ENCODE assay signal across 28 cellular contexts in genomic region chr5:86824642-86825041, GRCh38.
"Had no signal": no experiment of that assay in that cellular context is flagged by ENCODE, and none has a peak within 500 bp of the region (broad histone marks: within the 10 kb centered on the region; RNA-seq: fewer than 3 reads in every experiment).

No MANE protein-coding gene starts in this region.

- H3K27ac Mint-ChIP-seq: activated CD4-positive, alpha-beta T cell treated with anti-CD3 and anti-CD28 coated beads for 36 hours; activated CD4-positive, alpha-beta T cell treated with anti-CD3 and anti-CD28 coated beads, Interleukin-2, amount 10 ng/mL, durations not matched to agents 7 days and 5 days; activated CD8-positive, alpha-beta T cell treated with anti-CD3 and anti-CD28 coated beads, Interleukin-2, amount 10 ng/mL, durations not matched to agents 7 days and 5 days; activated naive CD4-positive, alpha-beta T cell treated with anti-CD3 and anti-CD28 coated beads for 36 hours; activated naive CD4-positive, alpha-beta T cell treated with anti-CD3 and anti-CD28 coated beads, Interleukin-2, amount 50 U/mL, for 72 hours; activated T-cell treated with anti-CD3 and anti-CD28 coated beads, Interleukin-2, amount 50 U/mL, for 24 hours; activated T-helper 2 cell treated with anti-CD3 and anti-CD28 coated beads, Interferon-gamma antibody, Interleukin-2, Interleukin-4, amounts not matched to agents 10 μg/mL and 5 μg/mL and 100 μg/mL, durations not matched to agents 14 hours and 24 hours and 36 hours; T-helper 1 cell treated with Interleukin-12 subunit alpha and Interleukin-12 subunit beta and Interleukin-4 antibody, amounts not matched to agents 30 μg/mL and 1 μg/mL, for 36 hours; T-helper 2 cell treated with Interferon-gamma antibody and Interleukin-4, amounts not matched to agents 5 μg/mL and 100 μg/mL, for 36 hours; WTC11 had no signal

- H3K4me3 Mint-ChIP-seq: activated CD4-positive, alpha-beta T cell treated with anti-CD3 and anti-CD28 coated beads for 36 hours; activated CD4-positive, alpha-beta T cell treated with anti-CD3 and anti-CD28 coated beads, Interleukin-2, amount 10 ng/mL, durations not matched to agents 7 days and 5 days; activated CD8-positive, alpha-beta T cell treated with anti-CD3 and anti-CD28 coated beads, Interleukin-2, amount 10 ng/mL, durations not matched to agents 7 days and 5 days; activated naive CD4-positive, alpha-beta T cell treated with anti-CD3 and anti-CD28 coated beads for 36 hours; activated T-cell treated with anti-CD3 and anti-CD28 coated beads, Interleukin-2, amount 50 U/mL, for 24 hours; brain; T-helper 1 cell treated with Interleukin-12 subunit alpha and Interleukin-12 subunit beta and Interleukin-4 antibody, amounts not matched to agents 30 μg/mL and 1 μg/mL, for 36 hours; T-helper 2 cell treated with Interferon-gamma antibody and Interleukin-4, amounts not matched to agents 5 μg/mL and 100 μg/mL, for 36 hours; WTC11 had no signal

- H3K9me3 ChIP-seq: adrenal gland, SK-N-SH had no signal

- H3K4me3 ChIP-seq: adrenal gland, PC-9 had no signal

- H3K27me3 Mint-ChIP-seq: activated CD4-positive, alpha-beta T cell treated with anti-CD3 and anti-CD28 coated beads for 36 hours; activated CD4-positive, alpha-beta T cell treated with anti-CD3 and anti-CD28 coated beads, Interleukin-2, amount 10 ng/mL, durations not matched to agents 7 days and 5 days; brain had no signal

- H3K36me3 ChIP-seq: adrenal gland had no signal

- H3K4me1 Mint-ChIP-seq: activated CD4-positive, alpha-beta T cell treated with anti-CD3 and anti-CD28 coated beads for 36 hours; activated CD4-positive, alpha-beta T cell treated with anti-CD3 and anti-CD28 coated beads, Interleukin-2, amount 10 ng/mL, durations not matched to agents 7 days and 5 days; WTC11 had no signal

- H3K9me3 Mint-ChIP-seq: activated CD4-positive, alpha-beta T cell treated with anti-CD3 and anti-CD28 coated beads, Interleukin-2, amount 10 ng/mL, durations not matched to agents 7 days and 5 days; activated naive CD4-positive, alpha-beta T cell treated with anti-CD3 and anti-CD28 coated beads for 36 hours; activated naive CD4-positive, alpha-beta T cell treated with anti-CD3 and anti-CD28 coated beads, Interleukin-2, amount 50 U/mL, for 72 hours; activated T-cell treated with anti-CD3 and anti-CD28 coated beads, Interleukin-2, amount 50 U/mL, for 24 hours; activated T-helper 2 cell treated with anti-CD3 and anti-CD28 coated beads, Interferon-gamma antibody, Interleukin-2, Interleukin-4, amounts not matched to agents 10 μg/mL and 5 μg/mL and 100 μg/mL, durations not matched to agents 14 hours and 24 hours and 36 hours; T-helper 1 cell treated with Interleukin-12 subunit alpha and Interleukin-12 subunit beta and Interleukin-4 antibody, amounts not matched to agents 30 μg/mL and 1 μg/mL, for 36 hours; T-helper 2 cell treated with Interferon-gamma antibody and Interleukin-4, amounts not matched to agents 5 μg/mL and 100 μg/mL, for 36 hours had no signal

- H3K36me3 Mint-ChIP-seq: activated naive CD4-positive, alpha-beta T cell treated with anti-CD3 and anti-CD28 coated beads, Interleukin-2, amount 50 U/mL, for 72 hours; brain; WTC11 had no signal

- H3K4me1 ChIP-seq: adrenal gland had no signal

- DNase-seq: activated CD4-positive, alpha-beta T cell treated with anti-CD3 and anti-CD28 coated beads for 36 hours; activated CD4-positive, alpha-beta T cell treated with anti-CD3 and anti-CD28 coated beads, Interleukin-2, amount 10 ng/mL, durations not matched to agents 7 days and 5 days; activated CD4-positive, alpha-beta T cell treated with anti-CD3 and anti-CD28 coated beads, Interleukin-2, amount 50 U/mL, for 48 hours; activated CD8-positive, alpha-beta T cell treated with anti-CD3 and anti-CD28 coated beads, Interleukin-2, amount 10 ng/mL, durations not matched to agents 7 days and 5 days; activated gamma-delta T cell; activated naive CD4-positive, alpha-beta T cell treated with anti-CD3 and anti-CD28 coated beads for 36 hours; activated T-cell treated with anti-CD3 and anti-CD28 coated beads, Interleukin-2, amount 50 U/mL, for 24 hours; central memory CD4-positive, alpha-beta T cell; NCI-H1105; NCI-H1417 treated with DMSO at 0.1 percent for 48 hours; NCI-H187 treated with DMSO at 0.1 percent for 48 hours; NCI-H2081; NCI-H345; NCI-H524 treated with DMSO at 0.1 percent for 48 hours; NCI-H748 treated with DMSO at 0.1 percent for 48 hours; NK-92 treated with Interleukin-12 subunit alpha and Interleukin-12 subunit beta, amount 100 ng/mL, for 24 hours; PC-9; Right ventricle myocardium superior; SK-N-SH had no signal

- H3K27ac ChIP-seq: adrenal gland, KMS-11, PC-9, RWPE1 had no signal

- H3K27me3 ChIP-seq: adrenal gland had no signal
